8 cellular contexts compared by ENCODE assay signal in genomic region chr1:38648417-38648816, GRCh38.
"Had no signal": no experiment of that assay in that cellular context is flagged by ENCODE, and none has a peak within 500 bp of the region (broad histone marks: within the 10 kb centered on the region; RNA-seq: fewer than 3 reads in every experiment).

No MANE protein-coding gene starts in this region.

- H3K4me3 Mint-ChIP-seq: GM23338, HFFc6 had no signal

- H3K36me3 ChIP-seq: HAP-1 had no signal

- H3K27ac ChIP-seq: HL-60 had no signal

- H3K9me3 ChIP-seq: HAP-1 had no signal

- DNase-seq: H7, HFFc6 had no signal

- H3K27ac Mint-ChIP-seq: GM23338, HFFc6, IgD-negative memory B cell had no signal

- H3K36me3 Mint-ChIP-seq: IgD-negative memory B cell had no signal

- H3K4me2 ChIP-seq: GM23338 had no signal

- H2AFZ ChIP-seq: GM23338 had no signal

- H3K4me1 Mint-ChIP-seq: GM23338, IgD-negative memory B cell had no signal

- ATAC-seq: GM23338, HCT116, HepG2 had no signal

- H3K4me3 ChIP-seq: GM23338, HAP-1 had no signal

- H3K4me1 ChIP-seq: HAP-1 had no signal
